In genomic region chr2:219488844-219489194, GRCh38 we compare ENCODE assay signal across 19 cellular contexts. TPM values are rescaled to one million over a fixed set of nuclear protein-coding genes. Genes with fewer than 3 reads are reported as not detected.
DNase-seq lines count a peak whose midpoint lies in the region; ATAC-seq and TF ChIP-seq lines count a peak whose summit lies in the region.
"Had no signal": no experiment of that assay in that cellular context is flagged by ENCODE, and none has a peak within 500 bp of the region (broad histone marks: within the 10 kb centered on the region; RNA-seq: fewer than 3 reads in every experiment).

No MANE protein-coding gene starts in this region.

- POLR2A ChIA-PET in activated CD8-positive, alpha-beta T cell treated with anti-CD3 and anti-CD28 coated beads, Interleukin-2, amount 10 ng/mL, durations not matched to agents 7 days and 5 days (lab: Charles Lee) = interaction anchor here (1.4 kb wide), 1 partner anchor 10 kb away, joined by 3 read pairs; the partner anchor contains the start of gene GMPPA

- no peaks in the 10 kb centered on the region for H4K20me1 ChIP-seq in mammary epithelial cell (ENCODE audit: insufficient read depth, low read length)

- intact Hi-C loops in ascending aorta (cut with DNase I) (no loop called here), esophagus muscularis mucosa (cut with DNase I) (no loop called here), psoas muscle (cut with DNase I) (no loop called here), mammary epithelial cell (cut with micrococcal nuclease) (no loop called here)

- WGBS in esophagus muscularis mucosa = 78% methylated on average over 14 of the region's 14 CpGs
- 64 to 72% (median 70%) methylated on average over 13 to 14 of the region's 14 CpGs for WGBS in psoas muscle, 3 donors
- 97% methylated on average over 6 of the region's 14 CpGs for WGBS in mammary epithelial cell (ENCODE audit: low coverage, missing lambda C conversion rate)

- H3K9me3 ChIP-seq in ascending aorta = no peaks in the 10 kb centered on the region
- H3K9me3 ChIP-seq in esophagus muscularis mucosa = no peaks in the 10 kb centered on the region
- H3K9me3 ChIP-seq in psoas muscle = no peaks in the 10 kb centered on the region
- no peaks in the 10 kb centered on the region for H3K9me3 ChIP-seq in stomach smooth muscle (ENCODE audit: control insufficient read depth in 2 of 2, low read length in 2 of 2)
- H3K9me3 ChIP-seq in mammary epithelial cell (replicated peaks; ENCODE audit: insufficient read depth, low read length) = no peaks in the 10 kb centered on the region
- H3K9me3 ChIP-seq: HAP-1 had no signal

- TF ChIP-seq EP300 in esophagus muscularis mucosa (IDR thresholded peaks at IDR 0.05) = no peak

- in situ Hi-C loops in mammary epithelial cell (cut with MboI; ENCODE audit: low sequenced_read_pairs in 2 of 2) = no loop called here

- TF ChIP-seq POLR2A in esophagus muscularis mucosa (IDR thresholded peaks at IDR 0.05; ENCODE audit: low read depth) = no peak

- H3K27ac Mint-ChIP-seq in activated CD8-positive, alpha-beta T cell treated with anti-CD3 and anti-CD28 coated beads, Interleukin-2, amount 10 ng/mL, durations not matched to agents 7 days and 5 days = no peak overlapping the region
- H3K27ac Mint-ChIP-seq: CD4-positive, alpha-beta T cell; CD8-positive, alpha-beta memory T cell; GM23338; HFFc6 had no signal

- no peak overlapping the region for H3K4me3 Mint-ChIP-seq in activated CD8-positive, alpha-beta T cell treated with anti-CD3 and anti-CD28 coated beads, Interleukin-2, amount 10 ng/mL, durations not matched to agents 7 days and 5 days
- H3K4me3 Mint-ChIP-seq: CD4-positive, alpha-beta T cell; CD8-positive, alpha-beta memory T cell; GM23338; HFFc6 had no signal

- no peaks in the 10 kb centered on the region for H3K79me2 ChIP-seq in mammary epithelial cell (ENCODE audit: insufficient read depth, low read length)

- H3K4me1 Mint-ChIP-seq in activated CD8-positive, alpha-beta T cell treated with anti-CD3 and anti-CD28 coated beads, Interleukin-2, amount 10 ng/mL, durations not matched to agents 7 days and 5 days (ENCODE audit: low read depth) = peaks cover 2% of the 10 kb centered on the region

- CTCF ChIA-PET in activated CD8-positive, alpha-beta T cell treated with anti-CD3 and anti-CD28 coated beads, Interleukin-2, amount 10 ng/mL, durations not matched to agents 7 days and 5 days (lab: Charles Lee) = no interaction called here
- CTCF ChIA-PET in mammary epithelial cell (lab: Charles Lee; ENCODE audit: low non-redundant PET) = no interaction called here

- no peaks in the 10 kb centered on the region for H3K9me3 Mint-ChIP-seq in activated CD8-positive, alpha-beta T cell treated with anti-CD3 and anti-CD28 coated beads, Interleukin-2, amount 10 ng/mL, durations not matched to agents 7 days and 5 days (ENCODE audit: insufficient read depth)
- H3K9me3 Mint-ChIP-seq: CD4-positive, alpha-beta T cell; CD8-positive, alpha-beta memory T cell; GM23338; HFFc6 had no signal

- H3K4me2 ChIP-seq in mammary epithelial cell (ENCODE audit: insufficient read depth, low read depth, low read length) = no peak overlapping the region
- H3K4me2 ChIP-seq: GM23338 had no signal

- no peak overlapping the region for H3K9ac ChIP-seq in stomach smooth muscle (ENCODE audit: low read length in 2 of 2)
- H3K9ac ChIP-seq in mammary epithelial cell (ENCODE audit: insufficient read depth, low read length) = no peak overlapping the region

- BruUV-seq in mammary epithelial cell (replicated peaks; lab: Mats Ljungman, UMichigan) = no TSS peak

- DNase-seq in ascending aorta (ENCODE audit: low spot score in 2 of 2) = no peak
- no peak for DNase-seq in esophagus muscularis mucosa (ENCODE audit: extremely low spot score)
- DNase-seq in psoas muscle = no peak
- no peak for DNase-seq in NCI-H510A (lab: John Stamatoyannopoulos, UW)
- DNase-seq in activated CD8-positive, alpha-beta T cell treated with anti-CD3 and anti-CD28 coated beads, Interleukin-2, amount 10 ng/mL, durations not matched to agents 7 days and 5 days = no peak
- no peak for DNase-seq in mammary epithelial cell
- DNase-seq: CD4-positive, alpha-beta T cell; CD8-positive, alpha-beta memory T cell; DMS 273 treated with DMSO at 0.1 percent for 48 hours; DMS79; EL; GDM1; HFFc6 had no signal

- H3K27me3 Mint-ChIP-seq in activated CD8-positive, alpha-beta T cell treated with anti-CD3 and anti-CD28 coated beads, Interleukin-2, amount 10 ng/mL, durations not matched to agents 7 days and 5 days (ENCODE audit: low read depth) = peaks cover 46% of the 10 kb centered on the region

- dilution Hi-C loops in mammary epithelial cell (cut with HindIII; ENCODE audit: low sequenced_read_pairs) = no loop called here

- H3K4me1 ChIP-seq in ascending aorta = no peaks in the 10 kb centered on the region
- H3K4me1 ChIP-seq in esophagus muscularis mucosa = peaks cover 14 to 26% (median 15%) of the 10 kb centered on the region in 4 donors
- H3K4me1 ChIP-seq in psoas muscle = peaks cover 5% of the 10 kb centered on the region
- H3K4me1 ChIP-seq in stomach smooth muscle (ENCODE audit: control insufficient read depth, insufficient read depth, low read length) = peaks cover 13% of the 10 kb centered on the region
- H3K4me1 ChIP-seq in mammary epithelial cell (ENCODE audit: insufficient read depth, low read length) = no peaks in the 10 kb centered on the region
- H3K4me1 ChIP-seq: HAP-1 had no signal

- TF ChIP-seq CTCF in ascending aorta (IDR thresholded peaks at IDR 0.05) (no peak), esophagus muscularis mucosa (IDR thresholded peaks at IDR 0.05) (no peak), psoas muscle (IDR thresholded peaks at IDR 0.05) (no peak), mammary epithelial cell (conservative IDR thresholded peaks at IDR 0.05 in 1 of 2, IDR thresholded peaks at IDR 0.05 in 1 of 2; ENCODE audit: extremely low read depth in 1 of 2, insufficient read depth in 1 of 2, low read depth in 1 of 2, low read length in 2 of 2) (no peak)

- H3K36me3 Mint-ChIP-seq in activated CD8-positive, alpha-beta T cell treated with anti-CD3 and anti-CD28 coated beads, Interleukin-2, amount 10 ng/mL, durations not matched to agents 7 days and 5 days (ENCODE audit: low read depth) = no peaks in the 10 kb centered on the region
- H3K36me3 Mint-ChIP-seq: CD8-positive, alpha-beta memory T cell had no signal

- H3K27ac ChIP-seq in ascending aorta (peak overlapping the region; percentile 15 to 24), esophagus muscularis mucosa (replicated peaks in 1 of 4) (peak overlapping the region in 3 of 4 donors; percentile 48 to 99 (median 53)), psoas muscle (peak overlapping the region; percentile 30), stomach smooth muscle (ENCODE audit: low read length) (peak overlapping the region; percentile 66), mammary epithelial cell (ENCODE audit: insufficient read depth, low read depth, low read length) (no peak overlapping the region)
- H3K27ac ChIP-seq: C4-2B had no signal

- no peaks in the 10 kb centered on the region for H3K27me3 ChIP-seq in ascending aorta
- H3K27me3 ChIP-seq in esophagus muscularis mucosa = peaks cover 0 to 39% (median 5%) of the 10 kb centered on the region in 4 donors
- no peaks in the 10 kb centered on the region for H3K27me3 ChIP-seq in psoas muscle (ENCODE audit: insufficient read depth in 3 of 3, low read length in 2 of 3)
- H3K27me3 ChIP-seq in stomach smooth muscle (ENCODE audit: control insufficient read depth in 1 of 2, insufficient read depth in 2 of 2, low read length in 2 of 2) = peaks cover 4 to 7% of the 10 kb centered on the region in 2 donors
- H3K27me3 ChIP-seq in mammary epithelial cell (ENCODE audit: insufficient read depth, low read length) = no peaks in the 10 kb centered on the region

- no peak overlapping the region for H2AFZ ChIP-seq in mammary epithelial cell (ENCODE audit: low read depth, low read length)
- H2AFZ ChIP-seq: GM23338 had no signal

- H3K4me3 ChIP-seq in ascending aorta (no peak overlapping the region), esophagus muscularis mucosa (no peak overlapping the region), psoas muscle (no peak overlapping the region), stomach smooth muscle (ENCODE audit: low read length in 2 of 2) (no peak overlapping the region), mammary epithelial cell (replicated peaks in 1 of 3; ENCODE audit: insufficient read depth in 1 of 3, low read depth in 2 of 3, low read length in 3 of 3) (no peak overlapping the region)
- H3K4me3 ChIP-seq: GM12878, GM23338, HAP-1 had no signal

- peaks cover 83 to 85% of the 10 kb centered on the region in 2 donors for H3K36me3 ChIP-seq in ascending aorta
- peaks cover 7 to 93% (median 51%) of the 10 kb centered on the region in 4 donors for H3K36me3 ChIP-seq in esophagus muscularis mucosa
- H3K36me3 ChIP-seq in psoas muscle (ENCODE audit: insufficient read depth in 1 of 2, low read depth in 1 of 2) = peaks cover 0 to 84% of the 10 kb centered on the region in 2 donors
- peaks cover 31 to 39% of the 10 kb centered on the region in 2 donors for H3K36me3 ChIP-seq in stomach smooth muscle (ENCODE audit: control insufficient read depth in 2 of 2, insufficient read depth in 2 of 2, low read length in 2 of 2)
- H3K36me3 ChIP-seq in mammary epithelial cell (ENCODE audit: insufficient read depth, low read length) = peaks cover 6% of the 10 kb centered on the region
- H3K36me3 ChIP-seq: HAP-1 had no signal

- no peak for ATAC-seq in psoas muscle
- no peak for ATAC-seq in activated CD8-positive, alpha-beta T cell treated with anti-CD3 and anti-CD28 coated beads, Interleukin-2, amount 10 ng/mL, durations not matched to agents 7 days and 5 days
- no peak for ATAC-seq in GM21526 (IDR thresholded peaks at IDR 0.05; ENCODE audit: low FRiP score, unreplicated experiment)
- ATAC-seq: GM12878, GM23338 had no signal

RNA-seq across cellular contexts. Expression of gene GMPPA, which starts 9.9 kb away (rescaled TPM):
- total RNA-seq in ascending aorta = 11.4 TPM
- total RNA-seq in esophagus muscularis mucosa = 10 to 100 TPM; 16.2 to 32.6 (median 19.9) TPM
- 10 to 100 TPM; 14.4 to 23.4 (median 18.2) TPM for total RNA-seq in psoas muscle
- polyA plus RNA-seq in psoas muscle = 10 to 100 TPM; 20.0 to 33.8 (median 26.9) TPM
- 10 to 100 TPM; 37.8 to 41.2 TPM for total RNA-seq in activated CD8-positive, alpha-beta T cell treated with anti-CD3 and anti-CD28 coated beads, Interleukin-2, amount 10 ng/mL, durations not matched to agents 7 days and 5 days
- total RNA-seq in mammary epithelial cell = 10 to 100 TPM; 37.8 to 50.1 TPM
- polyA plus RNA-seq in mammary epithelial cell = 69.6 TPM
- polyA minus RNA-seq in mammary epithelial cell = 90.8 TPM

RNA-seq across cellular contexts. Expression of gene ASIC4, which starts 25.5 kb away (rescaled TPM):
- total RNA-seq in ascending aorta (not detected), esophagus muscularis mucosa (not detected), psoas muscle (under 1 TPM in 2 of 4 donors, not detected in 2; 0.30 to 0.34 TPM), mammary epithelial cell (under 1 TPM; 0.16 to 0.17 TPM)
- polyA plus RNA-seq in psoas muscle (under 1 TPM in 2 of 3 donors, not detected in 1; 0.03 to 0.23 TPM), mammary epithelial cell (0.05 TPM)
- total RNA-seq in activated CD8-positive, alpha-beta T cell treated with anti-CD3 and anti-CD28 coated beads, Interleukin-2, amount 10 ng/mL, durations not matched to agents 7 days and 5 days = not detected
- polyA minus RNA-seq in mammary epithelial cell = not detected
- total RNA-seq: CD8-positive, alpha-beta memory T cell; GM12878 had no signal
- polyA plus RNA-seq: CD8-positive, alpha-beta memory T cell had no signal

RNA-seq across cellular contexts. Expression of gene SPEG, which starts 54.2 kb away (rescaled TPM):
- 390 TPM for total RNA-seq in ascending aorta
- total RNA-seq in esophagus muscularis mucosa = 100 to 1,000 TPM; 115 to 251 (median 180) TPM
- 100 to 1,000 TPM; 239 to 419 (median 304) TPM for total RNA-seq in psoas muscle
- polyA plus RNA-seq in psoas muscle = 100 to 1,000 TPM in 2 of 3 donors, 10 to 100 TPM in 1; 34.8 to 190 (median 133) TPM
- total RNA-seq in activated CD8-positive, alpha-beta T cell treated with anti-CD3 and anti-CD28 coated beads, Interleukin-2, amount 10 ng/mL, durations not matched to agents 7 days and 5 days = 10 to 100 TPM; 10.8 to 11.6 TPM
- total RNA-seq in mammary epithelial cell = 10 to 100 TPM; 47.2 to 77.6 TPM
- polyA plus RNA-seq in mammary epithelial cell = 33.4 TPM
- 34.6 TPM for polyA minus RNA-seq in mammary epithelial cell

RNA-seq across cellular contexts. Expression of gene CHPF, which starts 54.8 kb away (rescaled TPM):
- total RNA-seq in ascending aorta (249 TPM), esophagus muscularis mucosa (10 to 100 TPM; 44.4 to 67.8 (median 58.4) TPM), psoas muscle (10 to 100 TPM; 11.9 to 14.2 (median 13.1) TPM), mammary epithelial cell (100 to 1,000 TPM; 114 to 274 TPM)
- polyA plus RNA-seq in psoas muscle (10 to 100 TPM in 1 of 3 donors, 1 to 10 TPM in 2; 8.4 to 13.0 (median 9.0) TPM), mammary epithelial cell (101 TPM)
- total RNA-seq in activated CD8-positive, alpha-beta T cell treated with anti-CD3 and anti-CD28 coated beads, Interleukin-2, amount 10 ng/mL, durations not matched to agents 7 days and 5 days = 1 to 10 TPM; 7.1 to 7.3 TPM
- polyA minus RNA-seq in mammary epithelial cell = 18.2 TPM

RNA-seq across cellular contexts. Expression of gene TMEM198, which starts 55.0 kb away (rescaled TPM):
- total RNA-seq in ascending aorta (6.0 TPM), esophagus muscularis mucosa (1 to 10 TPM; 3.7 to 4.7 (median 4.2) TPM), psoas muscle (1 to 10 TPM in 3 of 4 donors, under 1 TPM in 1; 0.88 to 3.1 (median 2.0) TPM), mammary epithelial cell (1 to 10 TPM; 1.3 to 5.2 TPM)
- polyA plus RNA-seq in psoas muscle (1 to 10 TPM in 2 of 3 donors, under 1 TPM in 1; 0.61 to 3.7 (median 2.3) TPM), mammary epithelial cell (2.0 TPM)
- under 1 TPM; 0.47 to 0.60 TPM for total RNA-seq in activated CD8-positive, alpha-beta T cell treated with anti-CD3 and anti-CD28 coated beads, Interleukin-2, amount 10 ng/mL, durations not matched to agents 7 days and 5 days
- polyA minus RNA-seq in mammary epithelial cell = 0.26 TPM
- polyA plus RNA-seq: CD8-positive, alpha-beta memory T cell had no signal
